16 cellular contexts compared by ENCODE assay signal in the genomic region with DNA sequence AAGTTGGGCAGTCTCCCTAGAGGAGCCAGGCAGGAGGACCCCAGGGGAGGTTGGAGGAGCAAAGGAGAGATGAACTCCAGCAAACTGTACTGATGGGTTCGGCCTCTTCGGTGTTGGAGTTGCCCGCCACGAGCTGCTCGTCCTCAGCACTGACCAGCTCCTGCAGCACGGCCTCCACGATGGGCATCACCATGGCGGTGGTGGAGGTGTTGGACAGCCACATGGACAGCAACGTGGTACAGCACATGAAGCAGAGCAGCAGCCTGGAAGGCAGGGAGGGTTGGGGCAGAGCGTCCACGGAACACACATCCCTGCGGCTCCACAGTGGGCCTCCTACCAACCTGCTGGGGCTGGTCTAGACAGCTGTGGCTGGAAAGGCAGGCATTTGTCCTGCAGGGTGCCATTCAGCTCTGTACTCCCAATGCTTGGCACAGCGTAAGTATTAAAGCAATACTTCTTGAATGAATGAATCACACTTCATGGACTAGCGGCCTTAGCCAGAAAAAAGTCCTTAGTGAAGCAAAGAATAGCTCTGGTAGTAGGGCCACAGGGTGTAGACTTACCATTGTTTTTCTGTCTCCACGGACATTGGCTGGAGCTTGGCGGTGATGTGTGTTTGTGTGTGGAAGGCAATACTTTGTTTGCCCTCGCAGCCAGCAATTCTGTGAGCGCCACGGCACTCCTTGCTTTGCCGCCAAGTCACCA. TPM values are rescaled to one million over a fixed set of nuclear protein-coding genes. Genes with fewer than 3 reads are reported as not detected.
"Had no signal": no experiment of that assay in that cellular context is flagged by ENCODE, and none has a peak within 500 bp of the region (broad histone marks: within the 10 kb centered on the region; RNA-seq: fewer than 3 reads in every experiment).

No MANE protein-coding gene starts in this region.

- H3K27me3 Mint-ChIP-seq: T-cell had no signal

- DNase-seq: activated CD4-positive, alpha-beta T cell treated with anti-CD3 and anti-CD28 coated beads for 48 hours; activated naive CD4-positive, alpha-beta T cell treated with anti-CD3 and anti-CD28 coated beads for 36 hours; caudate nucleus; cortex of kidney; effector CD8-positive, alpha-beta T cell; immature natural killer cell; retina; small intestine; T-cell; tibial artery; WERI-Rb-1 had no signal

- H3K4me3 ChIP-seq: SK-N-MC, tibial artery had no signal

- H3K27me3 ChIP-seq: tibial artery had no signal

- H3K4me1 ChIP-seq: parathyroid adenoma had no signal

- H3K9me3 Mint-ChIP-seq: activated naive CD4-positive, alpha-beta T cell treated with anti-CD3 and anti-CD28 coated beads for 36 hours; immature natural killer cell; T-cell had no signal

- H3K4me1 Mint-ChIP-seq: immature natural killer cell, T-cell had no signal

- FAIRE-seq: small intestine had no signal

- H3K36me3 Mint-ChIP-seq: T-cell had no signal

- H3K27ac Mint-ChIP-seq: activated naive CD4-positive, alpha-beta T cell treated with anti-CD3 and anti-CD28 coated beads for 36 hours; immature natural killer cell; T-cell had no signal

- H3K4me3 Mint-ChIP-seq: activated naive CD4-positive, alpha-beta T cell treated with anti-CD3 and anti-CD28 coated beads for 36 hours; immature natural killer cell; T-cell had no signal

- H3K27ac ChIP-seq: parathyroid adenoma, SK-N-MC, tibial artery, WERI-Rb-1 had no signal

- H2AFZ ChIP-seq: parathyroid adenoma had no signal

- H3K79me2 ChIP-seq: parathyroid adenoma had no signal

- H3K9me3 ChIP-seq: tibial artery had no signal

- H3K36me3 ChIP-seq: WERI-Rb-1 had no signal

- H3K9ac ChIP-seq: parathyroid adenoma had no signal

RNA-seq across cellular contexts. Expression of gene SLC13A4, which starts 21.8 kb away (rescaled TPM):
- total RNA-seq: activated naive CD4-positive, alpha-beta T cell treated with anti-CD3 and anti-CD28 coated beads for 36 hours; epithelial cell of proximal tubule; fibroblast of villous mesenchyme; mesenteric fat pad; T-cell had no signal
- polyA plus RNA-seq: immature natural killer cell had no signal

RNA-seq across cellular contexts. Expression of gene FAM180A, which starts 42.4 kb away (rescaled TPM):
- total RNA-seq: activated naive CD4-positive, alpha-beta T cell treated with anti-CD3 and anti-CD28 coated beads for 36 hours; epithelial cell of proximal tubule; T-cell had no signal
- polyA plus RNA-seq: immature natural killer cell had no signal
